1 cellular context compared by ENCODE assay signal in the genomic region with DNA sequence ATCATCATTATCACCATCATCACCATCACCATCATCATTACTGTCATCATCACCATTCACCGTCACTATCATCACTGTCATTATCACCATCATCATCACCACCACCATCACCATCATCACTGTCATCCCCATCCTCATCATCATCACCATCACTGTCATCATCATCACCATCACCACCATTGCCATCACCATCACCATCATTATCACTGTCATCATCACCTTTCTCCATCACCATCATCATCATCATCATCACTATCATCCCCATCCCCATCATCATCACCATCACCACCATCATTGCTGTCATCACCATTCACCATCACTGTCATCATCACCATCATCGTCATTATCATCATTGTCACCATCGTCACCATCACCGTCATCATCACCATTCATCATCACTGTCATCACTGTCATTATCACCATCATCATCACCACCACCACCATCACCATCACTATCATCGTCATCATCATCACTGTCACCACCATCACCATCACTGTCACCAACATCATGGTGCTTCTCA.
TF ChIP-seq lines count a peak whose summit lies in the region.

No MANE protein-coding gene starts in this region.

TF ChIP-seq in HepG2, 621 proteins besides CTCF, POLR2A, EP300 and RAD21 (continued from another document):
- TF ChIP-seq SKIL (CRISPR knock-in tag; IDR thresholded peaks at IDR 0.05; ENCODE audit: borderline replicate concordance) (peak; percentile 40; the same call in 1 of the 2 replicates), ZNF776 (CRISPR knock-in tag; IDR thresholded peaks at IDR 0.05) (no peak), ATF7 (IDR thresholded peaks at IDR 0.05) (peak; percentile 84), ATF7 (CRISPR knock-in tag; IDR thresholded peaks at IDR 0.05) (no peak), TRIM22 (IDR thresholded peaks at IDR 0.05) (peak; percentile 96; the same call in 1 of the 2 replicates), GATA4 (IDR thresholded peaks at IDR 0.05; ENCODE audit: borderline replicate concordance, low read depth) (no peak), NBN (conservative IDR thresholded peaks at IDR 0.05) (peak; percentile 99), FOXP1 (IDR thresholded peaks at IDR 0.05) (peak; percentile 55; the same call in 1 of the 2 replicates), FOXP1 (CRISPR knock-in tag; IDR thresholded peaks at IDR 0.05) (no peak), LCORL (IDR thresholded peaks at IDR 0.05) (peak; percentile 84), LCORL (CRISPR knock-in tag; IDR thresholded peaks at IDR 0.05) (no peak), IKZF1 (IDR thresholded peaks at IDR 0.05) (peak; percentile 95; the same call in 1 of the 2 replicates), ZNF207 (IDR thresholded peaks at IDR 0.05; ENCODE audit: borderline replicate concordance) (peak; percentile 31; the same call in 1 of the 2 replicates), SP2 (CRISPR knock-in tag; IDR thresholded peaks at IDR 0.05) (no peak), TP53 (CRISPR knock-in tag; conservative IDR thresholded peaks at IDR 0.05) (no peak), MYNN (CRISPR knock-in tag; IDR thresholded peaks at IDR 0.05; ENCODE audit: low read depth) (no peak), CCAR2 (optimal IDR thresholded peaks at IDR 0.05; ENCODE audit: low read depth, low read length) (no peak), HMGA1 (CRISPR knock-in tag; conservative IDR thresholded peaks at IDR 0.05) (no peak), SP1 (IDR thresholded peaks at IDR 0.05) (0 out of 2 replicates have a peak, but pooled peaks have one; percentile 19), SP1 (CRISPR knock-in tag; IDR thresholded peaks at IDR 0.05) (no peak), ZNF460 (CRISPR knock-in tag; IDR thresholded peaks at IDR 0.05; ENCODE audit: borderline replicate concordance) (no peak), RFXAP (CRISPR knock-in tag; IDR thresholded peaks at IDR 0.05; ENCODE audit: borderline replicate concordance) (no peak), ZNF850 (CRISPR knock-in tag; conservative IDR thresholded peaks at IDR 0.05) (no peak), NFRKB (IDR thresholded peaks at IDR 0.05) (peak; percentile 52; the same call in 1 of the 2 replicates), NPAS2 (CRISPR knock-in tag; IDR thresholded peaks at IDR 0.05; ENCODE audit: borderline replicate concordance) (no peak), MAX (IDR thresholded peaks at IDR 0.05) (no peak), HNF4G (IDR thresholded peaks at IDR 0.05; ENCODE audit: borderline replicate concordance, low read depth, low read length) (no peak), HNF4G (CRISPR knock-in tag; IDR thresholded peaks at IDR 0.05; ENCODE audit: borderline replicate concordance, low read depth) (no peak), SOX6 (IDR thresholded peaks at IDR 0.05) (peak; percentile 90; the same call in 1 of the 2 replicates), SOX6 (CRISPR knock-in tag; IDR thresholded peaks at IDR 0.05) (no peak), PHB2 (IDR thresholded peaks at IDR 0.05; ENCODE audit: partially characterized antibody) (peak; percentile 80), ZNF282 (IDR thresholded peaks at IDR 0.05; ENCODE audit: partially characterized antibody) (peak; percentile 89), YEATS2 (CRISPR knock-in tag; IDR thresholded peaks at IDR 0.05; ENCODE audit: borderline replicate concordance) (no peak), HIVEP1 (CRISPR knock-in tag; IDR thresholded peaks at IDR 0.05) (no peak), CREB1 (IDR thresholded peaks at IDR 0.05) (peak; percentile 99), CREB1 (CRISPR knock-in tag; IDR thresholded peaks at IDR 0.05) (no peak), FOXA1 (IDR thresholded peaks at IDR 0.05) (peak; percentile 67), FOXA1 (CRISPR knock-in tag; IDR thresholded peaks at IDR 0.05) (no peak), ZBTB39 (CRISPR knock-in tag; IDR thresholded peaks at IDR 0.05) (no peak), ATM (IDR thresholded peaks at IDR 0.05; ENCODE audit: borderline replicate concordance) (peak; percentile 92; the same call in 1 of the 2 replicates), PLRG1 (conservative IDR thresholded peaks at IDR 0.05) (peak; percentile 94; the same call in 1 of the 2 replicates), CENPX (CRISPR knock-in tag; IDR thresholded peaks at IDR 0.05) (no peak)
- TF ChIP-seq, protein P1, sequence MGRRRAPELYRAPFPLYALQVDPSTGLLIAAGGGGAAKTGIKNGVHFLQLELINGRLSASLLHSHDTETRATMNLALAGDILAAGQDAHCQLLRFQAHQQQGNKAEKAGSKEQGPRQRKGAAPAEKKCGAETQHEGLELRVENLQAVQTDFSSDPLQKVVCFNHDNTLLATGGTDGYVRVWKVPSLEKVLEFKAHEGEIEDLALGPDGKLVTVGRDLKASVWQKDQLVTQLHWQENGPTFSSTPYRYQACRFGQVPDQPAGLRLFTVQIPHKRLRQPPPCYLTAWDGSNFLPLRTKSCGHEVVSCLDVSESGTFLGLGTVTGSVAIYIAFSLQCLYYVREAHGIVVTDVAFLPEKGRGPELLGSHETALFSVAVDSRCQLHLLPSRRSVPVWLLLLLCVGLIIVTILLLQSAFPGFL (CRISPR knock-in tag; IDR thresholded peaks at IDR 0.05): no peak
- TF ChIP-seq, protein P2, sequence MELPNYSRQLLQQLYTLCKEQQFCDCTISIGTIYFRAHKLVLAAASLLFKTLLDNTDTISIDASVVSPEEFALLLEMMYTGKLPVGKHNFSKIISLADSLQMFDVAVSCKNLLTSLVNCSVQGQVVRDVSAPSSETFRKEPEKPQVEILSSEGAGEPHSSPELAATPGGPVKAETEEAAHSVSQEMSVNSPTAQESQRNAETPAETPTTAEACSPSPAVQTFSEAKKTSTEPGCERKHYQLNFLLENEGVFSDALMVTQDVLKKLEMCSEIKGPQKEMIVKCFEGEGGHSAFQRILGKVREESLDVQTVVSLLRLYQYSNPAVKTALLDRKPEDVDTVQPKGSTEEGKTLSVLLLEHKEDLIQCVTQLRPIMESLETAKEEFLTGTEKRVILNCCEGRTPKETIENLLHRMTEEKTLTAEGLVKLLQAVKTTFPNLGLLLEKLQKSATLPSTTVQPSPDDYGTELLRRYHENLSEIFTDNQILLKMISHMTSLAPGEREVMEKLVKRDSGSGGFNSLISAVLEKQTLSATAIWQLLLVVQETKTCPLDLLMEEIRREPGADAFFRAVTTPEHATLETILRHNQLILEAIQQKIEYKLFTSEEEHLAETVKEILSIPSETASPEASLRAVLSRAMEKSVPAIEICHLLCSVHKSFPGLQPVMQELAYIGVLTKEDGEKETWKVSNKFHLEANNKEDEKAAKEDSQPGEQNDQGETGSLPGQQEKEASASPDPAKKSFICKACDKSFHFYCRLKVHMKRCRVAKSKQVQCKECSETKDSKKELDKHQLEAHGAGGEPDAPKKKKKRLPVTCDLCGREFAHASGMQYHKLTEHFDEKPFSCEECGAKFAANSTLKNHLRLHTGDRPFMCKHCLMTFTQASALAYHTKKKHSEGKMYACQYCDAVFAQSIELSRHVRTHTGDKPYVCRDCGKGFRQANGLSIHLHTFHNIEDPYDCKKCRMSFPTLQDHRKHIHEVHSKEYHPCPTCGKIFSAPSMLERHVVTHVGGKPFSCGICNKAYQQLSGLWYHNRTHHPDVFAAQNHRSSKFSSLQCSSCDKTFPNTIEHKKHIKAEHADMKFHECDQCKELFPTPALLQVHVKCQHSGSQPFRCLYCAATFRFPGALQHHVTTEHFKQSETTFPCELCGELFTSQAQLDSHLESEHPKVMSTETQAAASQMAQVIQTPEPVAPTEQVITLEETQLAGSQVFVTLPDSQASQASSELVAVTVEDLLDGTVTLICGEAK (IDR thresholded peaks at IDR 0.05): peak; percentile 38
- TF ChIP-seq, protein P2 (CRISPR knock-in tag; IDR thresholded peaks at IDR 0.05): no peak
